In genomic region chr18:75172299-75173124, GRCh38 we compare ENCODE assay signal across 15 cellular contexts. TPM values are rescaled to one million over a fixed set of nuclear protein-coding genes. Genes with fewer than 3 reads are reported as not detected.
DNase-seq lines count a peak whose midpoint lies in the region; ATAC-seq lines count a peak whose summit lies in the region.
"Had no signal": no experiment of that assay in that cellular context is flagged by ENCODE, and none has a peak within 500 bp of the region (broad histone marks: within the 10 kb centered on the region; RNA-seq: fewer than 3 reads in every experiment).

No MANE protein-coding gene starts in this region.

- H3K27ac ChIP-seq in BLaER1 (no peak overlapping the region), trophoblast cell (ENCODE audit: low read depth, low read length) (no peak overlapping the region)
- H3K27ac ChIP-seq: cardiac muscle cell, thoracic aorta had no signal

- no peak overlapping the region for H3K18ac ChIP-seq in trophoblast cell (ENCODE audit: low read length)

- no peaks in the 10 kb centered on the region for H3K79me2 ChIP-seq in trophoblast cell (ENCODE audit: control insufficient read depth, insufficient read depth, low read length, poor library complexity)

- no peak overlapping the region for H2BK5ac ChIP-seq in trophoblast cell (ENCODE audit: low read depth, low read length, poor library complexity)

- no peak overlapping the region for H2AK5ac ChIP-seq in trophoblast cell (ENCODE audit: low read length)

- ATAC-seq in GM19328 (IDR thresholded peaks at IDR 0.05; ENCODE audit: unreplicated experiment): peak; percentile 25
- ATAC-seq in HG02763 (IDR thresholded peaks at IDR 0.05; ENCODE audit: unreplicated experiment): peak; percentile 23
- peak; percentile 7 for ATAC-seq in HG03575 (IDR thresholded peaks at IDR 0.05; ENCODE audit: extremely low read depth, insufficient number of reproducible peaks, low FRiP score, unreplicated experiment)
- ATAC-seq in esophagus mucosa: no peak
- ATAC-seq: activated CD4-positive, alpha-beta T cell treated with anti-CD3 and anti-CD28 coated beads for 36 hours had no signal

- no peak overlapping the region for H2AFZ ChIP-seq in trophoblast cell (ENCODE audit: insufficient read depth, low read length, poor library complexity)

- H3K4me2 ChIP-seq in BLaER1 (peak overlapping the region; percentile 47; the same call in 1 of the 2 replicates), trophoblast cell (ENCODE audit: low read length) (no peak overlapping the region)
- H3K4me2 ChIP-seq: SK-N-SH had no signal

- no peaks in the 10 kb centered on the region for H3K9me3 ChIP-seq in BLaER1
- no peaks in the 10 kb centered on the region for H3K9me3 ChIP-seq in trophoblast cell (ENCODE audit: insufficient read depth, low read depth, low read length)
- H3K9me3 ChIP-seq: mucosa of descending colon, SK-N-SH, thoracic aorta had no signal

- H2BK12ac ChIP-seq in trophoblast cell (ENCODE audit: low read length): no peak overlapping the region

- H3K79me1 ChIP-seq in trophoblast cell (ENCODE audit: low read length): no peaks in the 10 kb centered on the region

- H3K23ac ChIP-seq in trophoblast cell (ENCODE audit: low read length): no peak overlapping the region

- DNase-seq in cerebellar nuclear complex (lab: John Stamatoyannopoulos, UW) (no peak), NCI-H345 (lab: John Stamatoyannopoulos, UW) (no peak), trophoblast cell (no peak)
- DNase-seq: activated CD4-positive, alpha-beta T cell treated with anti-CD3 and anti-CD28 coated beads for 36 hours; NCI-H187 treated with DMSO at 0.1 percent for 48 hours; SK-N-SH had no signal

- H3K4ac ChIP-seq in trophoblast cell (ENCODE audit: low read depth, low read length): no peak overlapping the region

- H4K8ac ChIP-seq in trophoblast cell (ENCODE audit: low read depth, low read length): no peak overlapping the region

- no peak overlapping the region for H3K4me3 ChIP-seq in BLaER1
- H3K4me3 ChIP-seq in trophoblast cell (ENCODE audit: low read depth, low read length): no peak overlapping the region
- H3K4me3 ChIP-seq: cardiac muscle cell, K562, mucosa of descending colon, thoracic aorta had no signal

- no peak overlapping the region for H4K12ac ChIP-seq in trophoblast cell (ENCODE audit: low read depth, low read length)

- H3K9ac ChIP-seq in BLaER1 (no peak overlapping the region), trophoblast cell (ENCODE audit: low read length) (no peak overlapping the region)
- H3K9ac ChIP-seq: SK-N-SH had no signal

- H3K4me1 ChIP-seq in BLaER1 (peaks cover 21% of the 10 kb centered on the region), trophoblast cell (ENCODE audit: control insufficient read depth in 1 of 2, insufficient read depth in 2 of 2, low read length in 2 of 2) (no peaks in the 10 kb centered on the region)

- no peak overlapping the region for H4K91ac ChIP-seq in trophoblast cell (ENCODE audit: low read depth, low read length)

- H3K14ac ChIP-seq in trophoblast cell (ENCODE audit: low read length): no peak overlapping the region

- H3K36me3 ChIP-seq in BLaER1 (no peaks in the 10 kb centered on the region), trophoblast cell (ENCODE audit: control insufficient read depth in 1 of 2, insufficient read depth in 2 of 2, low read length in 2 of 2) (no peaks in the 10 kb centered on the region)
- H3K36me3 ChIP-seq: cardiac muscle cell, thoracic aorta had no signal

- H4K20me1 ChIP-seq in BLaER1: no peaks in the 10 kb centered on the region

- H2BK120ac ChIP-seq in trophoblast cell (ENCODE audit: insufficient read depth, low read length, poor library complexity): no peak overlapping the region

- no peaks in the 10 kb centered on the region for H3K27me3 ChIP-seq in BLaER1
- no peaks in the 10 kb centered on the region for H3K27me3 ChIP-seq in trophoblast cell (ENCODE audit: insufficient read depth, low read length)
- H3K27me3 ChIP-seq: cardiac muscle cell had no signal

- WGBS in trophoblast cell (ENCODE audit: extremely low coverage, insufficient coverage, insufficient read length): no CpG with 5 or more reads among the region's 17 CpGs

RNA-seq across cellular contexts. Expression of gene PTGR3, which starts 36.4 kb away (rescaled TPM):
- total RNA-seq in esophagus mucosa: 21.2 TPM
- 2.7 and 3.5 TPM in 2 replicates for polyA plus RNA-seq in trophoblast cell (2013)

RNA-seq across cellular contexts. Expression of gene TSHZ1, which starts 38.1 kb away (rescaled TPM):
- 9.2 TPM for total RNA-seq in esophagus mucosa
- 1.2 and 1.4 TPM in 2 replicates for polyA plus RNA-seq in trophoblast cell (2013)
